ENCODE assay signal across 19 cellular contexts in genomic region chr4:1938027-1938426, GRCh38.
A peak's percentile ranks its signal among the peaks of the same experiment; 100 is the strongest.
DNase-seq lines count a peak whose midpoint lies in the region; FAIRE-seq and TF ChIP-seq lines count a peak whose summit lies in the region.
"Had no signal": no experiment of that assay in that cellular context is flagged by ENCODE, and none has a peak within 500 bp of the region (broad histone marks: within the 10 kb centered on the region; RNA-seq: fewer than 3 reads in every experiment).

No MANE protein-coding gene starts in this region.

- H3K4me3 ChIP-seq in HEK293 (ENCODE audit: low read depth, low read length) (no peak overlapping the region), foreskin fibroblast (ENCODE audit: low read depth in 1 of 2, low read length in 2 of 2) (no peak overlapping the region)
- H3K4me3 ChIP-seq: BLaER1, GM12878, PC-9 had no signal

- CTCF ChIA-PET in HEK293 (lab: Yijun Ruan, JAX): no interaction called here

- H3K4me1 ChIP-seq in HEK293 (ENCODE audit: control insufficient read depth, insufficient read depth, low read length): peaks cover 6% of the 10 kb centered on the region
- H3K4me1 ChIP-seq: BLaER1 had no signal

- H3K36me3 ChIP-seq in HEK293 (ENCODE audit: control insufficient read depth in 2 of 2, insufficient read depth in 1 of 2, low read length in 2 of 2): peaks cover 4 to 68% of the 10 kb centered on the region in 2 experiments; a peak in 2 of 3 replicates

- TF ChIP-seq CTCF in HEK293 (tag by site-specific recombination; IDR thresholded peaks at IDR 0.05) (no peak), foreskin fibroblast (IDR thresholded peaks at IDR 0.05; ENCODE audit: low read depth, low read length) (no peak)

- FAIRE-seq in G401.6 (lab: Jason Lieb, UNC): peak; percentile 53
- FAIRE-seq: GM12878 had no signal

- H3K9me3 ChIP-seq in HEK293 (ENCODE audit: control insufficient read depth, insufficient read depth, low read depth, low read length): no peaks in the 10 kb centered on the region
- H3K9me3 ChIP-seq: BLaER1 had no signal

- POLR2A ChIA-PET in HEK293 (lab: Yijun Ruan, JAX): no interaction called here

- DNase-seq in amniotic epithelial cell (ENCODE audit: low read depth): peak; percentile 68
- peak; percentile 23 to 47 for DNase-seq in foreskin fibroblast
- no peak for DNase-seq in activated CD4-positive, alpha-beta T cell treated with anti-CD3 and anti-CD28 coated beads for 4 hours
- no peak for DNase-seq in globus pallidus (ENCODE audit: low spot score)
- DNase-seq in effector CD4-positive, alpha-beta T cell: no peak
- DNase-seq: CD4-positive, alpha-beta T cell; COR-L47; DMS 273 treated with DMSO at 0.1 percent for 48 hours; DMS79 treated with DMSO at 0.1 percent for 48 hours; H9; KG1; NCI-H1694 treated with DMSO at 0.1 percent for 48 hours; PC-9; RPMI8226; SIG-M5 had no signal

- no peak overlapping the region for H3K27ac ChIP-seq in HEK293 (ENCODE audit: extremely low read depth, low read depth, low read length)
- H3K27ac ChIP-seq: BLaER1 had no signal

TF ChIP-seq in HEK293, 187 proteins besides CTCF, POLR2A, EP300 and RAD21:
- TF ChIP-seq ZNF366 (tag by site-specific recombination; conservative IDR thresholded peaks at IDR 0.05) (0 out of 2 replicates have a peak, but pooled peaks have one; percentile 11), BCL11B (tag by site-specific recombination; IDR thresholded peaks at IDR 0.05; ENCODE audit: low read depth) (no peak), HOXC10 (CRISPR knock-in tag; IDR thresholded peaks at IDR 0.05) (no peak), KLF1 (tag by site-specific recombination; IDR thresholded peaks at IDR 0.05) (peak; percentile 32; the same call in 1 of the 2 replicates)
- TF ChIP-seq, protein P1, sequence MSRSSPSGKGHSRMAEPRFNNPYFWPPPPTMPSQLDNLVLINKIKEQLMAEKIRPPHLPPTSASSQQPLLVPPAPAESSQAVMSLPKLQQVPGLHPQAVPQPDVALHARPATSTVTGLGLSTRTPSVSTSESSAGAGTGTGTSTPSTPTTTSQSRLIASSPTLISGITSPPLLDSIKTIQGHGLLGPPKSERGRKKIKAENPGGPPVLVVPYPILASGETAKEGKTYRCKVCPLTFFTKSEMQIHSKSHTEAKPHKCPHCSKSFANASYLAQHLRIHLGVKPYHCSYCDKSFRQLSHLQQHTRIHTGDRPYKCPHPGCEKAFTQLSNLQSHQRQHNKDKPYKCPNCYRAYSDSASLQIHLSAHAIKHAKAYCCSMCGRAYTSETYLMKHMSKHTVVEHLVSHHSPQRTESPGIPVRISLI (tag by site-specific recombination; IDR thresholded peaks at IDR 0.05): peak; percentile 70; the same call in 1 of the 2 replicates
- TF ChIP-seq, protein P2, sequence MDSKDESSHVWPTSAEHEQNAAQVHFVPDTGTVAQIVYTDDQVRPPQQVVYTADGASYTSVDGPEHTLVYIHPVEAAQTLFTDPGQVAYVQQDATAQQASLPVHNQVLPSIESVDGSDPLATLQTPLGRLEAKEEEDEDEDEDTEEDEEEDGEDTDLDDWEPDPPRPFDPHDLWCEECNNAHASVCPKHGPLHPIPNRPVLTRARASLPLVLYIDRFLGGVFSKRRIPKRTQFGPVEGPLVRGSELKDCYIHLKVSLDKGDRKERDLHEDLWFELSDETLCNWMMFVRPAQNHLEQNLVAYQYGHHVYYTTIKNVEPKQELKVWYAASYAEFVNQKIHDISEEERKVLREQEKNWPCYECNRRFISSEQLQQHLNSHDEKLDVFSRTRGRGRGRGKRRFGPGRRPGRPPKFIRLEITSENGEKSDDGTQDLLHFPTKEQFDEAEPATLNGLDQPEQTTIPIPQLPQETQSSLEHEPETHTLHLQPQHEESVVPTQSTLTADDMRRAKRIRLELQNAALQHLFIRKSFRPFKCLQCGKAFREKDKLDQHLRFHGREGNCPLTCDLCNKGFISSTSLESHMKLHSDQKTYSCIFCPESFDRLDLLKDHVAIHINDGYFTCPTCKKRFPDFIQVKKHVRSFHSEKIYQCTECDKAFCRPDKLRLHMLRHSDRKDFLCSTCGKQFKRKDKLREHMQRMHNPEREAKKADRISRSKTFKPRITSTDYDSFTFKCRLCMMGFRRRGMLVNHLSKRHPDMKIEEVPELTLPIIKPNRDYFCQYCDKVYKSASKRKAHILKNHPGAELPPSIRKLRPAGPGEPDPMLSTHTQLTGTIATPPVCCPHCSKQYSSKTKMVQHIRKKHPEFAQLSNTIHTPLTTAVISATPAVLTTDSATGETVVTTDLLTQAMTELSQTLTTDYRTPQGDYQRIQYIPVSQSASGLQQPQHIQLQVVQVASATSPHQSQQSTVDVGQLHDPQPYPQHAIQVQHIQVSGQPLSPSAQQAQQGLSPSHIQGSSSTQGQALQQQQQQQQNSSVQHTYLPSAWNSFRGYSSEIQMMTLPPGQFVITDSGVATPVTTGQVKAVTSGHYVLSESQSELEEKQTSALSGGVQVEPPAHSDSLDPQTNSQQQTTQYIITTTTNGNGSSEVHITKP (tag by site-specific recombination; IDR thresholded peaks at IDR 0.05): peak; percentile 39
TF ChIP-seq in HEK293: peak in this region for 4.

Comparison
In these comparisons a context has a peak if more than half of its experiments do, and no peak if none do; other contexts are left out.
1. DNase-seq: peak in amniotic epithelial cell (single experiment) and foreskin fibroblast (2 of 2); none in activated CD4-positive, alpha-beta T cell treated with anti-CD3 and anti-CD28 coated beads for 4 hours (0 of 2), globus pallidus (single experiment) and effector CD4-positive, alpha-beta T cell (single experiment).